Comparison of ENCODE assay signal across 1 cellular context in the genomic region with DNA sequence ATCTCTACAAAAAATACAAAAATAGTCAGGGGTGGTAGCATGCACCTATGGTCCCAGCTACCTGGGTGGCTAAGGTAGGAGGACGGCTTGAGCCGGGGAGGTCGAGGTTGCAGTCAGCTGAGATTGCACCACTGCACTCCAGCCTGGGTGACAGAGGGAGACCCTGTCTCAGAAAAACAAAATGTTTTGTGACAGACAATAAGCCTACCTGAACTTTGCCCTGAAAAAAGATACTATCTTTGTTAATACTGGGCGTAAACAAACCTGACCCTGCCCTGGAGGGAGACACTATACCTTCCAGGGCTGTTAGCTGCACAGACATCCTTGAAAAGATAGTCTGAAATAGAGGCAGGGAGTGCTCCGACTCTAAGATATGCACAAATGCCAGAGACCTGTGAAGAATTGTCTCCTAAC.
TF ChIP-seq lines count a peak whose summit lies in the region.

No MANE protein-coding gene starts in this region.

TF ChIP-seq in HepG2, 621 proteins besides CTCF, POLR2A, EP300 and RAD21 (continued from another document and continues in another):
- TF ChIP-seq THYN1 (CRISPR knock-in tag; IDR thresholded peaks at IDR 0.05; ENCODE audit: borderline replicate concordance, low read depth): no peak
- no peak; the same call in 1 of the 2 replicates for TF ChIP-seq TCF7 (IDR thresholded peaks at IDR 0.05; ENCODE audit: low read depth)
- TF ChIP-seq POGZ (CRISPR knock-in tag; IDR thresholded peaks at IDR 0.05): peak; percentile 65; the same call in 1 of the 2 replicates
- no peak for TF ChIP-seq ZKSCAN8 (CRISPR knock-in tag; IDR thresholded peaks at IDR 0.05; ENCODE audit: borderline replicate concordance)
- peak; percentile 92 for TF ChIP-seq SKIL (CRISPR knock-in tag; IDR thresholded peaks at IDR 0.05; ENCODE audit: borderline replicate concordance)
- TF ChIP-seq ZNF614 (CRISPR knock-in tag; IDR thresholded peaks at IDR 0.05; ENCODE audit: borderline replicate concordance): no peak
- TF ChIP-seq ZNF7 (CRISPR knock-in tag; IDR thresholded peaks at IDR 0.05): no peak
- no peak for TF ChIP-seq FLYWCH1 (CRISPR knock-in tag; IDR thresholded peaks at IDR 0.05)
- TF ChIP-seq MIXL1 (CRISPR knock-in tag; IDR thresholded peaks at IDR 0.05): no peak
- TF ChIP-seq ZBTB25 (CRISPR knock-in tag; IDR thresholded peaks at IDR 0.05): no peak
- TF ChIP-seq RNF2 (conservative IDR thresholded peaks at IDR 0.05; ENCODE audit: low read depth): no peak
- no peak for TF ChIP-seq ZNF383 (CRISPR knock-in tag; IDR thresholded peaks at IDR 0.05; ENCODE audit: borderline replicate concordance)
- no peak for TF ChIP-seq KDM5B (CRISPR knock-in tag; IDR thresholded peaks at IDR 0.05; ENCODE audit: borderline replicate concordance)
- TF ChIP-seq NAIF1 (CRISPR knock-in tag; IDR thresholded peaks at IDR 0.05; ENCODE audit: borderline replicate concordance): no peak
- TF ChIP-seq, protein P1, sequence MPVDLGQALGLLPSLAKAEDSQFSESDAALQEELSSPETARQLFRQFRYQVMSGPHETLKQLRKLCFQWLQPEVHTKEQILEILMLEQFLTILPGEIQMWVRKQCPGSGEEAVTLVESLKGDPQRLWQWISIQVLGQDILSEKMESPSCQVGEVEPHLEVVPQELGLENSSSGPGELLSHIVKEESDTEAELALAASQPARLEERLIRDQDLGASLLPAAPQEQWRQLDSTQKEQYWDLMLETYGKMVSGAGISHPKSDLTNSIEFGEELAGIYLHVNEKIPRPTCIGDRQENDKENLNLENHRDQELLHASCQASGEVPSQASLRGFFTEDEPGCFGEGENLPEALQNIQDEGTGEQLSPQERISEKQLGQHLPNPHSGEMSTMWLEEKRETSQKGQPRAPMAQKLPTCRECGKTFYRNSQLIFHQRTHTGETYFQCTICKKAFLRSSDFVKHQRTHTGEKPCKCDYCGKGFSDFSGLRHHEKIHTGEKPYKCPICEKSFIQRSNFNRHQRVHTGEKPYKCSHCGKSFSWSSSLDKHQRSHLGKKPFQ (CRISPR knock-in tag; IDR thresholded peaks at IDR 0.05; ENCODE audit: insufficient replicate concordance): no peak
- no peak for TF ChIP-seq TOE1 (CRISPR knock-in tag; IDR thresholded peaks at IDR 0.05)
- TF ChIP-seq ZSCAN25 (CRISPR knock-in tag; IDR thresholded peaks at IDR 0.05): peak; percentile 49
- TF ChIP-seq ZBTB7B (CRISPR knock-in tag; IDR thresholded peaks at IDR 0.05): peak; percentile 68
- TF ChIP-seq SCMH1 (CRISPR knock-in tag; IDR thresholded peaks at IDR 0.05; ENCODE audit: borderline replicate concordance): no peak
- TF ChIP-seq SRSF9 (IDR thresholded peaks at IDR 0.05; ENCODE audit: borderline replicate concordance, insufficient read depth, low read depth, low read length, poor library complexity, severe bottlenecking): no peak
- TF ChIP-seq ZNF331 (CRISPR knock-in tag; IDR thresholded peaks at IDR 0.05): no peak; the same call in 1 of the 2 replicates
- TF ChIP-seq, protein P2, sequence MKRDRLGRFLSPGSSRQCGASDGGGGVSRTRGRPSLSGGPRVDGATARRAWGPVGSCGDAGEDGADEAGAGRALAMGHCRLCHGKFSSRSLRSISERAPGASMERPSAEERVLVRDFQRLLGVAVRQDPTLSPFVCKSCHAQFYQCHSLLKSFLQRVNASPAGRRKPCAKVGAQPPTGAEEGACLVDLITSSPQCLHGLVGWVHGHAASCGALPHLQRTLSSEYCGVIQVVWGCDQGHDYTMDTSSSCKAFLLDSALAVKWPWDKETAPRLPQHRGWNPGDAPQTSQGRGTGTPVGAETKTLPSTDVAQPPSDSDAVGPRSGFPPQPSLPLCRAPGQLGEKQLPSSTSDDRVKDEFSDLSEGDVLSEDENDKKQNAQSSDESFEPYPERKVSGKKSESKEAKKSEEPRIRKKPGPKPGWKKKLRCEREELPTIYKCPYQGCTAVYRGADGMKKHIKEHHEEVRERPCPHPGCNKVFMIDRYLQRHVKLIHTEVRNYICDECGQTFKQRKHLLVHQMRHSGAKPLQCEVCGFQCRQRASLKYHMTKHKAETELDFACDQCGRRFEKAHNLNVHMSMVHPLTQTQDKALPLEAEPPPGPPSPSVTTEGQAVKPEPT (CRISPR knock-in tag; IDR thresholded peaks at IDR 0.05; ENCODE audit: low read depth): no peak
- no peak for TF ChIP-seq MYNN (CRISPR knock-in tag; IDR thresholded peaks at IDR 0.05; ENCODE audit: low read depth)
- TF ChIP-seq MEIS2 (CRISPR knock-in tag; IDR thresholded peaks at IDR 0.05): 0 out of 2 replicates have a peak, but pooled peaks have one; percentile 62
- TF ChIP-seq ZNF367 (CRISPR knock-in tag; IDR thresholded peaks at IDR 0.05; ENCODE audit: borderline replicate concordance): no peak
- TF ChIP-seq PLRG1 (conservative IDR thresholded peaks at IDR 0.05): no peak
- TF ChIP-seq POLR2AphosphoS2 (IDR thresholded peaks at IDR 0.05; ENCODE audit: low read depth, low read length): no peak
- TF ChIP-seq KAT7 (CRISPR knock-in tag; IDR thresholded peaks at IDR 0.05; ENCODE audit: borderline replicate concordance): no peak; the same call in 1 of the 2 replicates
- no peak for TF ChIP-seq ZNF431 (CRISPR knock-in tag; IDR thresholded peaks at IDR 0.05; ENCODE audit: borderline replicate concordance, low read depth)
- TF ChIP-seq ZNF343 (CRISPR knock-in tag; IDR thresholded peaks at IDR 0.05): no peak
- 0 out of 2 replicates have a peak, but pooled peaks have one; percentile 51 for TF ChIP-seq KDM3A (CRISPR knock-in tag; IDR thresholded peaks at IDR 0.05; ENCODE audit: low read depth)
- no peak for TF ChIP-seq HOXD1 (CRISPR knock-in tag; IDR thresholded peaks at IDR 0.05)
- TF ChIP-seq, protein P3, sequence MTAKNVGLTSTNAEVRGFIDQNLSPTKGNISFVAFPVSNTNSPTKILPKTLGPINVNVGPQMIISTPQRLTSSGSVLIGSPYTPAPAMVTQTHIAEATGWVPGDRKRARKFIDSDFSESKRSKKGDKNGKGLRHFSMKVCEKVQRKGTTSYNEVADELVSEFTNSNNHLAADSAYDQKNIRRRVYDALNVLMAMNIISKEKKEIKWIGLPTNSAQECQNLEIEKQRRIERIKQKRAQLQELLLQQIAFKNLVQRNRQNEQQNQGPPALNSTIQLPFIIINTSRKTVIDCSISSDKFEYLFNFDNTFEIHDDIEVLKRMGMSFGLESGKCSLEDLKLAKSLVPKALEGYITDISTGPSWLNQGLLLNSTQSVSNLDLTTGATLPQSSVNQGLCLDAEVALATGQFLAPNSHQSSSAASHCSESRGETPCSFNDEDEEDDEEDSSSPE (CRISPR knock-in tag; IDR thresholded peaks at IDR 0.05): 0 out of 2 replicates have a peak, but pooled peaks have one; percentile 17
- TF ChIP-seq RFXANK (CRISPR knock-in tag; IDR thresholded peaks at IDR 0.05): no peak
- TF ChIP-seq, protein P4, sequence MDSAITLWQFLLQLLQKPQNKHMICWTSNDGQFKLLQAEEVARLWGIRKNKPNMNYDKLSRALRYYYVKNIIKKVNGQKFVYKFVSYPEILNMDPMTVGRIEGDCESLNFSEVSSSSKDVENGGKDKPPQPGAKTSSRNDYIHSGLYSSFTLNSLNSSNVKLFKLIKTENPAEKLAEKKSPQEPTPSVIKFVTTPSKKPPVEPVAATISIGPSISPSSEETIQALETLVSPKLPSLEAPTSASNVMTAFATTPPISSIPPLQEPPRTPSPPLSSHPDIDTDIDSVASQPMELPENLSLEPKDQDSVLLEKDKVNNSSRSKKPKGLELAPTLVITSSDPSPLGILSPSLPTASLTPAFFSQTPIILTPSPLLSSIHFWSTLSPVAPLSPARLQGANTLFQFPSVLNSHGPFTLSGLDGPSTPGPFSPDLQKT (CRISPR knock-in tag; IDR thresholded peaks at IDR 0.05; ENCODE audit: borderline replicate concordance): no peak
- TF ChIP-seq, protein P5, sequence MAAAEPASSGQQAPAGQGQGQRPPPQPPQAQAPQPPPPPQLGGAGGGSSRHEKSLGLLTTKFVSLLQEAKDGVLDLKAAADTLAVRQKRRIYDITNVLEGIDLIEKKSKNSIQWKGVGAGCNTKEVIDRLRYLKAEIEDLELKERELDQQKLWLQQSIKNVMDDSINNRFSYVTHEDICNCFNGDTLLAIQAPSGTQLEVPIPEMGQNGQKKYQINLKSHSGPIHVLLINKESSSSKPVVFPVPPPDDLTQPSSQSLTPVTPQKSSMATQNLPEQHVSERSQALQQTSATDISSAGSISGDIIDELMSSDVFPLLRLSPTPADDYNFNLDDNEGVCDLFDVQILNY (CRISPR knock-in tag; conservative IDR thresholded peaks at IDR 0.05): no peak
- no peak for TF ChIP-seq KLF13 (CRISPR knock-in tag; IDR thresholded peaks at IDR 0.05)
- TF ChIP-seq, protein P6, sequence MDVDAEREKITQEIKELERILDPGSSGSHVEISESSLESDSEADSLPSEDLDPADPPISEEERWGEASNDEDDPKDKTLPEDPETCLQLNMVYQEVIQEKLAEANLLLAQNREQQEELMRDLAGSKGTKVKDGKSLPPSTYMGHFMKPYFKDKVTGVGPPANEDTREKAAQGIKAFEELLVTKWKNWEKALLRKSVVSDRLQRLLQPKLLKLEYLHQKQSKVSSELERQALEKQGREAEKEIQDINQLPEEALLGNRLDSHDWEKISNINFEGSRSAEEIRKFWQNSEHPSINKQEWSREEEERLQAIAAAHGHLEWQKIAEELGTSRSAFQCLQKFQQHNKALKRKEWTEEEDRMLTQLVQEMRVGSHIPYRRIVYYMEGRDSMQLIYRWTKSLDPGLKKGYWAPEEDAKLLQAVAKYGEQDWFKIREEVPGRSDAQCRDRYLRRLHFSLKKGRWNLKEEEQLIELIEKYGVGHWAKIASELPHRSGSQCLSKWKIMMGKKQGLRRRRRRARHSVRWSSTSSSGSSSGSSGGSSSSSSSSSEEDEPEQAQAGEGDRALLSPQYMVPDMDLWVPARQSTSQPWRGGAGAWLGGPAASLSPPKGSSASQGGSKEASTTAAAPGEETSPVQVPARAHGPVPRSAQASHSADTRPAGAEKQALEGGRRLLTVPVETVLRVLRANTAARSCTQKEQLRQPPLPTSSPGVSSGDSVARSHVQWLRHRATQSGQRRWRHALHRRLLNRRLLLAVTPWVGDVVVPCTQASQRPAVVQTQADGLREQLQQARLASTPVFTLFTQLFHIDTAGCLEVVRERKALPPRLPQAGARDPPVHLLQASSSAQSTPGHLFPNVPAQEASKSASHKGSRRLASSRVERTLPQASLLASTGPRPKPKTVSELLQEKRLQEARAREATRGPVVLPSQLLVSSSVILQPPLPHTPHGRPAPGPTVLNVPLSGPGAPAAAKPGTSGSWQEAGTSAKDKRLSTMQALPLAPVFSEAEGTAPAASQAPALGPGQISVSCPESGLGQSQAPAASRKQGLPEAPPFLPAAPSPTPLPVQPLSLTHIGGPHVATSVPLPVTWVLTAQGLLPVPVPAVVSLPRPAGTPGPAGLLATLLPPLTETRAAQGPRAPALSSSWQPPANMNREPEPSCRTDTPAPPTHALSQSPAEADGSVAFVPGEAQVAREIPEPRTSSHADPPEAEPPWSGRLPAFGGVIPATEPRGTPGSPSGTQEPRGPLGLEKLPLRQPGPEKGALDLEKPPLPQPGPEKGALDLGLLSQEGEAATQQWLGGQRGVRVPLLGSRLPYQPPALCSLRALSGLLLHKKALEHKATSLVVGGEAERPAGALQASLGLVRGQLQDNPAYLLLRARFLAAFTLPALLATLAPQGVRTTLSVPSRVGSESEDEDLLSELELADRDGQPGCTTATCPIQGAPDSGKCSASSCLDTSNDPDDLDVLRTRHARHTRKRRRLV (CRISPR knock-in tag; IDR thresholded peaks at IDR 0.05): no peak
- TF ChIP-seq, protein P7, sequence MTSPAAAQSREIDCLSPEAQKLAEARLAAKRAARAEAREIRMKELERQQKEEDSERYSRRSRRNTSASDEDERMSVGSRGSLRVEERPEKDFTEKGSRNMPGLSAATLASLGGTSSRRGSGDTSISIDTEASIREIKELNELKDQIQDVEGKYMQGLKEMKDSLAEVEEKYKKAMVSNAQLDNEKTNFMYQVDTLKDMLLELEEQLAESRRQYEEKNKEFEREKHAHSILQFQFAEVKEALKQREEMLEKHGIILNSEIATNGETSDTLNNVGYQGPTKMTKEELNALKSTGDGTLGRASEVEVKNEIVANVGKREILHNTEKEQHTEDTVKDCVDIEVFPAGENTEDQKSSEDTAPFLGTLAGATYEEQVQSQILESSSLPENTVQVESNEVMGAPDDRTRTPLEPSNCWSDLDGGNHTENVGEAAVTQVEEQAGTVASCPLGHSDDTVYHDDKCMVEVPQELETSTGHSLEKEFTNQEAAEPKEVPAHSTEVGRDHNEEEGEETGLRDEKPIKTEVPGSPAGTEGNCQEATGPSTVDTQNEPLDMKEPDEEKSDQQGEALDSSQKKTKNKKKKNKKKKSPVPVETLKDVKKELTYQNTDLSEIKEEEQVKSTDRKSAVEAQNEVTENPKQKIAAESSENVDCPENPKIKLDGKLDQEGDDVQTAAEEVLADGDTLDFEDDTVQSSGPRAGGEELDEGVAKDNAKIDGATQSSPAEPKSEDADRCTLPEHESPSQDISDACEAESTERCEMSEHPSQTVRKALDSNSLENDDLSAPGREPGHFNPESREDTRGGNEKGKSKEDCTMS (CRISPR knock-in tag; conservative IDR thresholded peaks at IDR 0.05): no peak
- TF ChIP-seq, protein P8, sequence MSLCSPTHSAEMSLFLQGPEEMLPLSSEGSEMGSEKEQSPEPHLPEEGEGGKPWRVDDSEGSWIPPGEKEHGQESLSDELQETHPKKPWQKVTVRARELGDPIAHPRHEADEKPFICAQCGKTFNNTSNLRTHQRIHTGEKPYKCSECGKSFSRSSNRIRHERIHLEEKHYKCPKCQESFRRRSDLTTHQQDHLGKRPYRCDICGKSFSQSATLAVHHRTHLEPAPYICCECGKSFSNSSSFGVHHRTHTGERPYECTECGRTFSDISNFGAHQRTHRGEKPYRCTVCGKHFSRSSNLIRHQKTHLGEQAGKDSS (CRISPR knock-in tag; IDR thresholded peaks at IDR 0.05; ENCODE audit: borderline replicate concordance, low read depth): no peak
